In genomic region chr19:54011507-54012211, GRCh38 we compare ENCODE assay signal across 2 cellular contexts.
TF ChIP-seq lines count a peak whose summit lies in the region.

No MANE protein-coding gene starts in this region.

TF ChIP-seq in A549, 52 proteins besides CTCF, POLR2A, EP300 and RAD21:
- no peak for TF ChIP-seq BHLHE40 (IDR thresholded peaks at IDR 0.05; ENCODE audit: low read depth, low read length)
- no peak for TF ChIP-seq CHD2 (IDR thresholded peaks at IDR 0.05; ENCODE audit: low read length, partially characterized antibody)
- TF ChIP-seq CHD4 (IDR thresholded peaks at IDR 0.05; ENCODE audit: borderline replicate concordance), result no peak
- TF ChIP-seq PHF8 (IDR thresholded peaks at IDR 0.05; ENCODE audit: borderline replicate concordance, low read depth), result no peak
- no peak for TF ChIP-seq PBX3 (IDR thresholded peaks at IDR 0.05)
- TF ChIP-seq USF2 (IDR thresholded peaks at IDR 0.05), result no peak
- no peak for TF ChIP-seq HMGXB4 (CRISPR knock-in tag; IDR thresholded peaks at IDR 0.05; ENCODE audit: borderline replicate concordance)
- TF ChIP-seq FOXS1 (CRISPR knock-in tag; IDR thresholded peaks at IDR 0.05), result no peak
- TF ChIP-seq RARB (CRISPR knock-in tag; IDR thresholded peaks at IDR 0.05), result no peak

TF ChIP-seq in IMR-90, 13 proteins besides CTCF, POLR2A, EP300 and RAD21:
- TF ChIP-seq USF2 (IDR thresholded peaks at IDR 0.05; ENCODE audit: low read depth, low read length), result no peak
- TF ChIP-seq MXI1 (IDR thresholded peaks at IDR 0.05; ENCODE audit: borderline replicate concordance, low read depth, low read length), result no peak
- TF ChIP-seq RCOR1 (IDR thresholded peaks at IDR 0.05; ENCODE audit: insufficient replicate concordance, low read length), result no peak
- TF ChIP-seq MAZ (IDR thresholded peaks at IDR 0.05; ENCODE audit: borderline replicate concordance, low read depth, low read length), result no peak
- TF ChIP-seq NFE2L2 (IDR thresholded peaks at IDR 0.05; ENCODE audit: low read depth, low read length), result no peak
- TF ChIP-seq RFX5 (IDR thresholded peaks at IDR 0.05; ENCODE audit: low read depth, low read length), result no peak
- no peak for TF ChIP-seq FOS (IDR thresholded peaks at IDR 0.05; ENCODE audit: low read depth, low read length)
- no peak for TF ChIP-seq MAFK (IDR thresholded peaks at IDR 0.05; ENCODE audit: low read depth, low read length)
- TF ChIP-seq SMC3 (IDR thresholded peaks at IDR 0.05; ENCODE audit: low read depth, low read length), result no peak
- no peak for TF ChIP-seq CEBPB (IDR thresholded peaks at IDR 0.05; ENCODE audit: low read depth, low read length)
